In genomic region chr16:63171545-63171944, GRCh38 we compare ENCODE assay signal across 21 cellular contexts.
DNase-seq lines count a peak whose midpoint lies in the region; ATAC-seq, FAIRE-seq and TF ChIP-seq lines count a peak whose summit lies in the region.
"Had no signal": no experiment of that assay in that cellular context is flagged by ENCODE, and none has a peak within 500 bp of the region (broad histone marks: within the 10 kb centered on the region; RNA-seq: fewer than 3 reads in every experiment).

No MANE protein-coding gene starts in this region.

- no peak for TF ChIP-seq EP300 in A549 (IDR thresholded peaks at IDR 0.05)
- no peak for TF ChIP-seq EP300 in K562 (IDR thresholded peaks at IDR 0.05; ENCODE audit: low read length)

- POLR2A ChIA-PET in A549 (lab: Yijun Ruan, JAX) (no interaction called here), K562 (lab: Yijun Ruan, JAX) (no interaction called here)

- H3K27ac ChIP-seq in A549 (no peak overlapping the region), K562 (ENCODE audit: extremely low read depth, low read depth, low read length) (no peak overlapping the region)
- H3K27ac ChIP-seq: 22Rv1; BLaER1 treated with 17β-estradiol and CSF1 and Interleukin-3, amounts not matched to agents 10 nM and 100 nM; C4-2B had no signal

- H3K4me2 ChIP-seq in A549 (no peak overlapping the region), K562 (ENCODE audit: insufficient read depth, low read length) (no peak overlapping the region)
- H3K4me2 ChIP-seq: BLaER1 treated with 17β-estradiol and CSF1 and Interleukin-3, amounts not matched to agents 10 nM and 100 nM had no signal

- ATAC-seq in activated T-cell treated with anti-CD3 and anti-CD28 coated beads, Interleukin-2, amount 50 U/mL, for 72 hours (replicated peaks in 1 of 2): no peak
- ATAC-seq in A549: no peak
- no peak for ATAC-seq in K562
- ATAC-seq: CD8-positive, alpha-beta T cell had no signal

- no peak overlapping the region for H3K4me3 ChIP-seq in A549
- H3K4me3 ChIP-seq in K562: no peak overlapping the region
- H3K4me3 ChIP-seq: BLaER1 treated with 17β-estradiol and CSF1 and Interleukin-3, amounts not matched to agents 10 nM and 100 nM had no signal

- intact Hi-C loops in K562 (cut with micrococcal nuclease): no loop called here

- TF ChIP-seq POLR2A in A549 (IDR thresholded peaks at IDR 0.05; ENCODE audit: low read length): no peak
- TF ChIP-seq POLR2A in K562 (conservative IDR thresholded peaks at IDR 0.05): no peak

- no peaks in the 10 kb centered on the region for H3K4me1 Mint-ChIP-seq in activated T-cell treated with anti-CD3 and anti-CD28 coated beads, Interleukin-2, amount 50 U/mL, for 72 hours (ENCODE audit: low read depth)
- H3K4me1 Mint-ChIP-seq: B cell had no signal

- no peaks in the 10 kb centered on the region for H3K27me3 Mint-ChIP-seq in activated T-cell treated with anti-CD3 and anti-CD28 coated beads, Interleukin-2, amount 50 U/mL, for 72 hours (ENCODE audit: low read depth)
- H3K27me3 Mint-ChIP-seq: B cell; CD4-positive, alpha-beta T cell had no signal

- no peak overlapping the region for H3K9ac ChIP-seq in K562 (ENCODE audit: insufficient read depth in 1 of 2, low read depth in 2 of 2, low read length in 2 of 2)
- H3K9ac ChIP-seq: BLaER1 treated with 17β-estradiol and CSF1 and Interleukin-3, amounts not matched to agents 10 nM and 100 nM had no signal

- H3K9me3 ChIP-seq in A549 (no peaks in the 10 kb centered on the region), K562 (replicated peaks; ENCODE audit: control insufficient read depth, insufficient read depth, low read depth, low read length) (no peaks in the 10 kb centered on the region)
- H3K9me3 ChIP-seq: BLaER1 treated with 17β-estradiol and CSF1 and Interleukin-3, amounts not matched to agents 10 nM and 100 nM; Caco-2 had no signal

- H3K4me1 ChIP-seq in A549 (no peaks in the 10 kb centered on the region), K562 (replicated peaks in 1 of 2; ENCODE audit: control insufficient read depth in 2 of 2, insufficient read depth in 2 of 2, low read length in 2 of 2) (no peaks in the 10 kb centered on the region)
- H3K4me1 ChIP-seq: BLaER1 treated with 17β-estradiol and CSF1 and Interleukin-3, amounts not matched to agents 10 nM and 100 nM; Caco-2 had no signal

- H3K79me2 ChIP-seq in K562 (ENCODE audit: control insufficient read depth, insufficient read depth, low read length): no peaks in the 10 kb centered on the region

- no peaks in the 10 kb centered on the region for H3K9me1 ChIP-seq in K562 (ENCODE audit: control insufficient read depth, insufficient read depth, low read length)

- no peak for TF ChIP-seq CTCF in A549 (IDR thresholded peaks at IDR 0.05)
- no peak for TF ChIP-seq CTCF in K562 (IDR thresholded peaks at IDR 0.05 in 2 of 3, conservative IDR thresholded peaks at IDR 0.05 in 1 of 3; ENCODE audit: insufficient read depth in 2 of 3, low read depth in 1 of 3, low read length in 3 of 3)

- no peak overlapping the region for H2AFZ ChIP-seq in K562 (ENCODE audit: low read depth, low read length)

- CTCF ChIA-PET in A549 (lab: Yijun Ruan, JAX): no interaction called here
- CTCF ChIA-PET in K562 (lab: Yijun Ruan, JAX; ENCODE audit: low intra/inter-chr PET ratio): no interaction called here

- no peaks in the 10 kb centered on the region for H3K36me3 ChIP-seq in K562 (ENCODE audit: control insufficient read depth, insufficient read depth, low read length)
- H3K36me3 ChIP-seq: BLaER1 treated with 17β-estradiol and CSF1 and Interleukin-3, amounts not matched to agents 10 nM and 100 nM had no signal

- no TSS peak for BruUV-seq in K562 (replicated peaks; lab: Mats Ljungman, UMichigan)

- peaks cover 2% of the 10 kb centered on the region in 2 donors for H3K36me3 Mint-ChIP-seq in activated T-cell treated with anti-CD3 and anti-CD28 coated beads, Interleukin-2, amount 50 U/mL, for 72 hours (ENCODE audit: insufficient read depth in 2 of 2)
- H3K36me3 Mint-ChIP-seq: CD8-positive, alpha-beta T cell had no signal

- TF ChIP-seq RAD21 in A549 (conservative IDR thresholded peaks at IDR 0.05 in 1 of 2, IDR thresholded peaks at IDR 0.05 in 1 of 2) (no peak), K562 (CRISPR knock-in tag; conservative IDR thresholded peaks at IDR 0.05 in 1 of 2, IDR thresholded peaks at IDR 0.05 in 1 of 2) (no peak)

- DNase-seq in activated T-cell treated with anti-CD3 and anti-CD28 coated beads, Interleukin-2, amount 50 U/mL, for 72 hours: no peak
- DNase-seq in activated T-cell treated with anti-CD3 and anti-CD28 coated beads, Interleukin-2, amount 50 U/mL, for 48 hours: no peak
- DNase-seq in A549 (ENCODE audit: low read depth in 1 of 2, low spot score in 1 of 2) (no peak), K562 (ENCODE audit: extremely low read depth in 1 of 4, low spot score in 3 of 4) (no peak), kidney glomerular epithelial cell (lab: John Stamatoyannopoulos, UW) (no peak), Ammon's horn (ENCODE audit: low spot score) (no peak)
- DNase-seq: ACHN; Caco-2; Calu3; CD4-positive, alpha-beta T cell; CD8-positive, alpha-beta T cell; DMS79 treated with DMSO at 0.1 percent for 48 hours; GF-D8 had no signal

- in situ Hi-C loops in K562 (cut with MboI): no loop called here

- peaks cover 11 to 18% of the 10 kb centered on the region in 2 donors for H3K9me3 Mint-ChIP-seq in activated T-cell treated with anti-CD3 and anti-CD28 coated beads, Interleukin-2, amount 50 U/mL, for 72 hours

- FAIRE-seq in A549 (lab: Jason Lieb, UNC) (no peak), K562 (lab: Jason Lieb, UNC) (no peak)
- FAIRE-seq: D721Med, G401.6, GM12891, GM19239 had no signal

- no peaks in the 10 kb centered on the region for H3K27me3 ChIP-seq in K562 (ENCODE audit: control insufficient read depth in 2 of 2, insufficient read depth in 2 of 2, low read length in 2 of 2)
- H3K27me3 ChIP-seq: BLaER1 treated with 17β-estradiol and CSF1 and Interleukin-3, amounts not matched to agents 10 nM and 100 nM had no signal

- no peaks in the 10 kb centered on the region for H4K20me1 ChIP-seq in K562 (replicated peaks; ENCODE audit: control insufficient read depth, insufficient read depth, low read length)
- H4K20me1 ChIP-seq: BLaER1 treated with 17β-estradiol and CSF1 and Interleukin-3, amounts not matched to agents 10 nM and 100 nM had no signal

- no peak overlapping the region for H3K4me3 Mint-ChIP-seq in activated T-cell treated with anti-CD3 and anti-CD28 coated beads, Interleukin-2, amount 50 U/mL, for 72 hours
- H3K4me3 Mint-ChIP-seq: B cell; CD4-positive, alpha-beta T cell; CD8-positive, alpha-beta T cell had no signal

- peak overlapping the region; percentile 70 for H3K27ac Mint-ChIP-seq in activated T-cell treated with anti-CD3 and anti-CD28 coated beads, Interleukin-2, amount 50 U/mL, for 72 hours
- H3K27ac Mint-ChIP-seq: B cell; CD4-positive, alpha-beta T cell; CD8-positive, alpha-beta T cell had no signal

TF ChIP-seq in A549, 52 proteins besides CTCF, POLR2A, EP300 and RAD21:
- TF ChIP-seq HEYL (CRISPR knock-in tag; IDR thresholded peaks at IDR 0.05): no peak
- TF ChIP-seq MAFK (IDR thresholded peaks at IDR 0.05; ENCODE audit: partially characterized antibody): peak; percentile 62
TF ChIP-seq in A549: peak in this region for 1.

TF ChIP-seq in K562, 482 proteins besides CTCF, POLR2A, EP300 and RAD21 (continues in another document):
- TF ChIP-seq TFAM (CRISPR knock-in tag; conservative IDR thresholded peaks at IDR 0.05) (no peak), CBX3 (IDR thresholded peaks at IDR 0.05; ENCODE audit: borderline replicate concordance in 1 of 2, low read length in 2 of 2) (no peak), MIER1 (IDR thresholded peaks at IDR 0.05; ENCODE audit: low read depth) (no peak), RREB1 (CRISPR knock-in tag; IDR thresholded peaks at IDR 0.05) (no peak), ZNF146 (CRISPR knock-in tag; IDR thresholded peaks at IDR 0.05; ENCODE audit: unreplicated experiment) (no peak), C11orf30 (IDR thresholded peaks at IDR 0.05; ENCODE audit: low read depth) (peak; percentile 73)
